In genomic region chr5:153432583-153432982, GRCh38 we compare ENCODE assay signal across 35 cellular contexts. TPM values are rescaled to one million over a fixed set of nuclear protein-coding genes. Genes with fewer than 3 reads are reported as not detected.
"Had no signal": no experiment of that assay in that cellular context is flagged by ENCODE, and none has a peak within 500 bp of the region (broad histone marks: within the 10 kb centered on the region; RNA-seq: fewer than 3 reads in every experiment).

No MANE protein-coding gene starts in this region.

- H3K36me3 ChIP-seq: adrenal gland, brain microvascular endothelial cell, breast epithelium had no signal

- H3K27me3 ChIP-seq: adrenal gland, body of pancreas, brain microvascular endothelial cell, breast epithelium had no signal

- H3K4me3 ChIP-seq: adrenal gland, body of pancreas, breast epithelium had no signal

- H3K9me3 Mint-ChIP-seq: activated CD4-positive, alpha-beta memory T cell treated with anti-CD3 and anti-CD28 coated beads for 36 hours; activated CD8-positive, alpha-beta T cell treated with anti-CD3 and anti-CD28 coated beads for 36 hours; activated naive CD8-positive, alpha-beta T cell treated with anti-CD3 and anti-CD28 coated beads for 36 hours; activated T-cell treated with anti-CD3 and anti-CD28 coated beads, Interleukin-2, amount 50 U/mL, for 4 hours; activated T-helper 1 cell treated with anti-CD3 and anti-CD28 coated beads, Interleukin-12 subunit alpha, Interleukin-12 subunit beta, Interleukin-2, Interleukin-4 antibody, amounts not matched to agents 30 ng/mL and 10 ng/mL and 1 ng/mL, durations not matched to agents 14 hours and 24 hours and 36 hours; activated T-helper 17 cell treated with anti-CD3 and anti-CD28 coated beads, Interleukin-2, amount 50 U/mL, for 72 hours; T-helper 2 cell treated with Interferon-gamma antibody and Interleukin-4, amounts not matched to agents 5 μg/mL and 100 μg/mL, for 36 hours had no signal

- H3K27ac ChIP-seq: adrenal gland, body of pancreas, brain microvascular endothelial cell, breast epithelium, VCaP had no signal

- H3K4me3 Mint-ChIP-seq: activated B cell treated with CpG ODN at 0.5 μM for 24 hours; activated CD4-positive, alpha-beta memory T cell treated with anti-CD3 and anti-CD28 coated beads for 36 hours; activated CD4-positive, alpha-beta T cell treated with anti-CD3 and anti-CD28 coated beads, Interleukin-2, amount 10 ng/mL, durations not matched to agents 24 days and 14 days; activated CD8-positive, alpha-beta T cell treated with anti-CD3 and anti-CD28 coated beads for 36 hours; activated naive CD4-positive, alpha-beta T cell treated with anti-CD3 and anti-CD28 coated beads for 36 hours; activated naive CD8-positive, alpha-beta T cell treated with anti-CD3 and anti-CD28 coated beads for 36 hours; activated T-cell treated with anti-CD3 and anti-CD28 coated beads, Interleukin-2, amount 50 U/mL, for 4 hours; activated T-cell treated with anti-CD3 and anti-CD28 coated beads, Interleukin-2, amount 50 U/mL, for 72 hours; activated T-helper 1 cell treated with anti-CD3 and anti-CD28 coated beads, Interleukin-12 subunit alpha, Interleukin-12 subunit beta, Interleukin-2, Interleukin-4 antibody, amounts not matched to agents 30 ng/mL and 10 ng/mL and 1 ng/mL, durations not matched to agents 14 hours and 24 hours and 36 hours; activated T-helper 17 cell treated with anti-CD3 and anti-CD28 coated beads, Interleukin-2, amount 50 U/mL, for 72 hours; T-helper 1 cell treated with Interleukin-12 subunit alpha and Interleukin-12 subunit beta and Interleukin-4 antibody, amounts not matched to agents 30 μg/mL and 1 μg/mL, for 36 hours; T-helper 2 cell treated with Interferon-gamma antibody and Interleukin-4, amounts not matched to agents 5 μg/mL and 100 μg/mL, for 36 hours had no signal

- H3K9me3 ChIP-seq: adrenal gland, body of pancreas, breast epithelium had no signal

- ATAC-seq: activated CD8-positive, alpha-beta T cell treated with anti-CD3 and anti-CD28 coated beads for 36 hours; activated naive CD4-positive, alpha-beta T cell treated with anti-CD3 and anti-CD28 coated beads, Interleukin-2, amount 50 U/mL, for 72 hours; activated T-cell treated with anti-CD3 and anti-CD28 coated beads, Interleukin-2, amount 50 U/mL, for 4 hours; activated T-cell treated with anti-CD3 and anti-CD28 coated beads, Interleukin-2, amount 50 U/mL, for 72 hours; activated T-helper 17 cell treated with anti-CD3 and anti-CD28 coated beads, Interleukin-2, amount 50 U/mL, for 72 hours; body of pancreas had no signal

- H3K27me3 Mint-ChIP-seq: activated B cell treated with CpG ODN at 0.5 μM for 24 hours; activated CD4-positive, alpha-beta memory T cell treated with anti-CD3 and anti-CD28 coated beads for 36 hours; activated CD4-positive, alpha-beta T cell treated with anti-CD3 and anti-CD28 coated beads, Interleukin-2, amount 10 ng/mL, durations not matched to agents 24 days and 14 days; activated T-helper 17 cell treated with anti-CD3 and anti-CD28 coated beads, Interleukin-2, amount 50 U/mL, for 72 hours had no signal

- H3K36me3 Mint-ChIP-seq: activated CD4-positive, alpha-beta memory T cell treated with anti-CD3 and anti-CD28 coated beads for 36 hours; activated naive CD4-positive, alpha-beta T cell treated with anti-CD3 and anti-CD28 coated beads, Interleukin-2, amount 50 U/mL, for 72 hours; activated naive CD8-positive, alpha-beta T cell treated with anti-CD3 and anti-CD28 coated beads for 36 hours had no signal

- H3K27ac Mint-ChIP-seq: activated B cell treated with CpG ODN at 0.5 μM for 24 hours; activated CD4-positive, alpha-beta memory T cell treated with anti-CD3 and anti-CD28 coated beads for 36 hours; activated CD4-positive, alpha-beta T cell treated with anti-CD3 and anti-CD28 coated beads, Interleukin-2, amount 10 ng/mL, durations not matched to agents 24 days and 14 days; activated CD8-positive, alpha-beta T cell treated with anti-CD3 and anti-CD28 coated beads for 36 hours; activated naive CD4-positive, alpha-beta T cell treated with anti-CD3 and anti-CD28 coated beads for 36 hours; activated naive CD4-positive, alpha-beta T cell treated with anti-CD3 and anti-CD28 coated beads, Interleukin-2, amount 50 U/mL, for 72 hours; activated naive CD8-positive, alpha-beta T cell treated with anti-CD3 and anti-CD28 coated beads for 36 hours; activated T-cell treated with anti-CD3 and anti-CD28 coated beads, Interleukin-2, amount 50 U/mL, for 72 hours; activated T-helper 1 cell treated with anti-CD3 and anti-CD28 coated beads, Interleukin-12 subunit alpha, Interleukin-12 subunit beta, Interleukin-2, Interleukin-4 antibody, amounts not matched to agents 30 ng/mL and 10 ng/mL and 1 ng/mL, durations not matched to agents 14 hours and 24 hours and 36 hours; activated T-helper 17 cell treated with anti-CD3 and anti-CD28 coated beads, Interleukin-2, amount 50 U/mL, for 72 hours; T-helper 1 cell treated with Interleukin-12 subunit alpha and Interleukin-12 subunit beta and Interleukin-4 antibody, amounts not matched to agents 30 μg/mL and 1 μg/mL, for 36 hours; T-helper 2 cell treated with Interferon-gamma antibody and Interleukin-4, amounts not matched to agents 5 μg/mL and 100 μg/mL, for 36 hours had no signal

- H3K4me1 ChIP-seq: adrenal gland, breast epithelium had no signal

- DNase-seq: activated B cell treated with CpG ODN at 0.5 μM for 24 hours; activated CD4-positive, alpha-beta memory T cell treated with anti-CD3 and anti-CD28 coated beads for 36 hours; activated CD4-positive, alpha-beta T cell treated with anti-CD3 and anti-CD28 coated beads for 4 hours; activated CD4-positive, alpha-beta T cell treated with anti-CD3 and anti-CD28 coated beads, Interleukin-2, amount 10 ng/mL, durations not matched to agents 24 days and 14 days; activated CD4-positive, alpha-beta T cell treated with anti-CD3 and anti-CD28 coated beads, Interleukin-2, amount 50 U/mL, for 1 hour; activated CD4-positive, alpha-beta T cell treated with anti-CD3 and anti-CD28 coated beads, Interleukin-2, amount 50 U/mL, for 4 hours; activated CD4-positive, CD25-positive, alpha-beta regulatory T cell treated with anti-CD3 and anti-CD28 coated beads, Interleukin-2, amount 50 U/mL, for 72 hours; activated CD8-positive, alpha-beta memory T cell treated with anti-CD3 and anti-CD28 coated beads, Interleukin-2, amount 50 U/mL, for 4 hours; activated CD8-positive, alpha-beta T cell treated with anti-CD3 and anti-CD28 coated beads for 36 hours; activated effector memory CD4-positive, alpha-beta T cell treated with anti-CD3 and anti-CD28 coated beads, Interleukin-2, amount 50 U/mL, for 16 hours; activated gamma-delta T cell treated with Interleukin-2 at 50 U/mL for 16 hours; activated naive CD4-positive, alpha-beta T cell; activated naive CD4-positive, alpha-beta T cell treated with anti-CD3 and anti-CD28 coated beads for 36 hours; activated naive CD4-positive, alpha-beta T cell treated with anti-CD3 and anti-CD28 coated beads, Interleukin-2, amount 50 U/mL, for 16 hours; activated naive CD8-positive, alpha-beta T cell treated with anti-CD3 and anti-CD28 coated beads for 36 hours; activated T-cell treated with anti-CD3 and anti-CD28 coated beads for 4 hours; activated T-cell treated with anti-CD3 and anti-CD28 coated beads, Interleukin-2, amount 50 U/mL, for 1 hour; activated T-cell treated with anti-CD3 and anti-CD28 coated beads, Interleukin-2, amount 50 U/mL, for 4 hours; activated T-cell treated with anti-CD3 and anti-CD28 coated beads, Interleukin-2, amount 50 U/mL, for 72 hours; adrenal gland; amniotic stem cell; aorta; body of pancreas; brain microvascular endothelial cell; central memory CD4-positive, alpha-beta T cell; T-helper 2 cell; T-helper 9 cell had no signal

- H3K4me1 Mint-ChIP-seq: activated B cell treated with CpG ODN at 0.5 μM for 24 hours; activated CD4-positive, alpha-beta T cell treated with anti-CD3 and anti-CD28 coated beads, Interleukin-2, amount 10 ng/mL, durations not matched to agents 24 days and 14 days; activated naive CD8-positive, alpha-beta T cell treated with anti-CD3 and anti-CD28 coated beads for 36 hours; activated T-helper 17 cell treated with anti-CD3 and anti-CD28 coated beads, Interleukin-2, amount 50 U/mL, for 72 hours had no signal

RNA-seq across cellular contexts. Expression of gene GRIA1, which starts 57.9 kb away (rescaled TPM):
- total RNA-seq: activated B cell treated with CpG ODN at 0.5 μM for 24 hours; activated CD4-positive, alpha-beta memory T cell treated with anti-CD3 and anti-CD28 coated beads for 36 hours; activated CD4-positive, alpha-beta T cell treated with anti-CD3 and anti-CD28 coated beads, Interleukin-2, amount 10 ng/mL, durations not matched to agents 24 days and 14 days; activated CD8-positive, alpha-beta memory T cell treated with anti-CD3 and anti-CD28 coated beads for 36 hours; activated CD8-positive, alpha-beta T cell treated with anti-CD3 and anti-CD28 coated beads for 36 hours; activated naive CD4-positive, alpha-beta T cell treated with anti-CD3 and anti-CD28 coated beads for 36 hours; activated naive CD4-positive, alpha-beta T cell treated with anti-CD3 and anti-CD28 coated beads, Interleukin-2, amount 50 U/mL, for 72 hours; activated naive CD8-positive, alpha-beta T cell treated with anti-CD3 and anti-CD28 coated beads for 36 hours; activated T-cell treated with anti-CD3 and anti-CD28 coated beads, Interleukin-2, amount 50 U/mL, for 4 hours; activated T-cell treated with anti-CD3 and anti-CD28 coated beads, Interleukin-2, amount 50 U/mL, for 72 hours; activated T-helper 1 cell treated with anti-CD3 and anti-CD28 coated beads, Interleukin-12 subunit alpha, Interleukin-12 subunit beta, Interleukin-2, Interleukin-4 antibody, amounts not matched to agents 30 ng/mL and 10 ng/mL and 1 ng/mL, durations not matched to agents 14 hours and 24 hours and 36 hours; activated T-helper 17 cell treated with anti-CD3 and anti-CD28 coated beads, Interleukin-2, amount 50 U/mL, for 72 hours had no signal
